Comparison of ENCODE assay signal across 1 cellular context in genomic region chr4:113591982-113592381, GRCh38.
TF ChIP-seq lines count a peak whose summit lies in the region.

No MANE protein-coding gene starts in this region.

TF ChIP-seq in SK-N-SH, 30 proteins besides CTCF, POLR2A, EP300 and RAD21 (continued from another document):
- TF ChIP-seq REST (IDR thresholded peaks at IDR 0.05; ENCODE audit: low read depth, low read length) = no peak
- no peak for TF ChIP-seq TCF12 (IDR thresholded peaks at IDR 0.05)
